Comparison of ENCODE assay signal across 1 cellular context in genomic region chr21:45626127-45626526, GRCh38. TPM values are rescaled to one million over a fixed set of nuclear protein-coding genes. Genes with fewer than 3 reads are reported as not detected.
"Had no signal": no experiment of that assay in that cellular context is flagged by ENCODE, and none has a peak within 500 bp of the region (broad histone marks: within the 10 kb centered on the region; RNA-seq: fewer than 3 reads in every experiment).

No MANE protein-coding gene starts in this region.

RNA-seq across cellular contexts. Expression of gene PCBP3, which starts 17.4 kb away (rescaled TPM):
- total RNA-seq: skeletal muscle tissue had no signal
